In the genomic region with DNA sequence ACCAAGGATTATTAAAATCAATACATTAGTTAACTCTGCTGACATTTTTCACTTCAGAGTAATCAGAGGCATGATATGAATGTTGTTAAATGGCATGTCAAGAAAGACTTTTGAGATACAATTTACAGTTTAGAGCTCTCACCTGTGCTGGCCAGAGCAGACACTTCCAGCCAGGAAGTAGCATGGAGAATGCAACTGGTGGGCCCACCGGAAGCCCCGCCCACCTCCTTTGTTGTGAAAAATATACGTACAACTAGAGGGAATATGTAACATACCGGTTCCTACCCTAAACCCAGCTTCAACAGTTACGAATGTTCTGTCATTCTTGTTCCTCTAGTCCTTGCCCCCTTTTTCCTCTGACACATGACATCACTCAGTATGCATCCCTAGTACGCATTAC, we compare ENCODE assay signal across 9 cellular contexts.
DNase-seq lines count a peak whose midpoint lies in the region; ATAC-seq and TF ChIP-seq lines count a peak whose summit lies in the region.
"Had no signal": no experiment of that assay in that cellular context is flagged by ENCODE, and none has a peak within 500 bp of the region (broad histone marks: within the 10 kb centered on the region; RNA-seq: fewer than 3 reads in every experiment).

No MANE protein-coding gene starts in this region.

- peak overlapping the region; percentile 69 for H3K27ac ChIP-seq in upper lobe of right lung
- H3K27ac ChIP-seq: C4-2B had no signal

- H3K27me3 ChIP-seq in upper lobe of right lung, result no peaks in the 10 kb centered on the region

- no peak overlapping the region for H3K4me3 ChIP-seq in upper lobe of right lung

- no peak for TF ChIP-seq CTCF in upper lobe of right lung (IDR thresholded peaks at IDR 0.05)

- intact Hi-C loops in upper lobe of right lung (cut with DNase I), result no loop called here

- H3K36me3 Mint-ChIP-seq in activated naive CD8-positive, alpha-beta T cell treated with anti-CD3 and anti-CD28 coated beads, Interleukin-2, amount 50 U/mL, for 24 hours (ENCODE audit: low read depth), result peaks cover 63% of the 10 kb centered on the region
- H3K36me3 Mint-ChIP-seq in memory B cell, result peaks cover 30% of the 10 kb centered on the region

- H3K9me3 ChIP-seq in upper lobe of right lung, result no peaks in the 10 kb centered on the region

- peaks cover 38% of the 10 kb centered on the region for H3K4me1 Mint-ChIP-seq in activated naive CD8-positive, alpha-beta T cell treated with anti-CD3 and anti-CD28 coated beads, Interleukin-2, amount 50 U/mL, for 24 hours
- peaks cover 16% of the 10 kb centered on the region for H3K4me1 Mint-ChIP-seq in memory B cell

- peaks cover 28% of the 10 kb centered on the region for H3K4me1 ChIP-seq in upper lobe of right lung

- peak; percentile 47 for DNase-seq in activated naive CD4-positive, alpha-beta T cell treated with Interleukin-2 at 50 U/mL for 16 hours
- no peak for DNase-seq in activated naive CD4-positive, alpha-beta T cell (lab: John Stamatoyannopoulos, UW)
- peak; percentile 34 for DNase-seq in activated naive CD8-positive, alpha-beta T cell treated with anti-CD3 and anti-CD28 coated beads, Interleukin-2, amount 50 U/mL, for 24 hours
- DNase-seq in memory B cell (ENCODE audit: low spot score in 2 of 2) (no peak), upper lobe of right lung (no peak), NCI-H2107 (lab: John Stamatoyannopoulos, UW) (no peak), mesenteric fat pad (ENCODE audit: low spot score) (no peak)

- H3K9me3 Mint-ChIP-seq in activated naive CD8-positive, alpha-beta T cell treated with anti-CD3 and anti-CD28 coated beads, Interleukin-2, amount 50 U/mL, for 24 hours, result peaks cover 8% of the 10 kb centered on the region
- H3K9me3 Mint-ChIP-seq in memory B cell, result no peaks in the 10 kb centered on the region

- peaks cover 34% of the 10 kb centered on the region for H3K36me3 ChIP-seq in upper lobe of right lung

- H3K27me3 Mint-ChIP-seq in activated naive CD8-positive, alpha-beta T cell treated with anti-CD3 and anti-CD28 coated beads, Interleukin-2, amount 50 U/mL, for 24 hours, result no peaks in the 10 kb centered on the region
- no peaks in the 10 kb centered on the region for H3K27me3 Mint-ChIP-seq in memory B cell

- ATAC-seq in activated naive CD8-positive, alpha-beta T cell treated with anti-CD3 and anti-CD28 coated beads, Interleukin-2, amount 50 U/mL, for 24 hours, result peak; percentile 31
- ATAC-seq in memory B cell (ENCODE audit: low read depth) (no peak), upper lobe of right lung (no peak), GM21723 (IDR thresholded peaks at IDR 0.05; ENCODE audit: unreplicated experiment) (no peak)

- H3K27ac Mint-ChIP-seq in activated naive CD8-positive, alpha-beta T cell treated with anti-CD3 and anti-CD28 coated beads, Interleukin-2, amount 50 U/mL, for 24 hours, result peak overlapping the region; percentile 96
- peak overlapping the region; percentile 80 for H3K27ac Mint-ChIP-seq in memory B cell

- H3K4me3 Mint-ChIP-seq in activated naive CD8-positive, alpha-beta T cell treated with anti-CD3 and anti-CD28 coated beads, Interleukin-2, amount 50 U/mL, for 24 hours, result peak overlapping the region; percentile 71
- H3K4me3 Mint-ChIP-seq in memory B cell, result no peak overlapping the region

Comparison
In these comparisons a context has a peak if more than half of its experiments do, and no peak if none do; other contexts are left out.
1. DNase-seq: peak in activated naive CD4-positive, alpha-beta T cell treated with Interleukin-2 at 50 U/mL for 16 hours (single experiment) and activated naive CD8-positive, alpha-beta T cell treated with anti-CD3 and anti-CD28 coated beads, Interleukin-2, amount 50 U/mL, for 24 hours (single experiment); none in activated naive CD4-positive, alpha-beta T cell (0 of 4), memory B cell (0 of 2), upper lobe of right lung (single experiment), NCI-H2107 (single experiment) and mesenteric fat pad (single experiment).